19 cellular contexts compared by ENCODE assay signal in genomic region chr1:9424278-9424677, GRCh38.
"Had no signal": no experiment of that assay in that cellular context is flagged by ENCODE, and none has a peak within 500 bp of the region (broad histone marks: within the 10 kb centered on the region; RNA-seq: fewer than 3 reads in every experiment).

No MANE protein-coding gene starts in this region.

- H3K36me3 Mint-ChIP-seq: activated naive CD8-positive, alpha-beta T cell treated with anti-CD3 and anti-CD28 coated beads, Interleukin-2, amount 10 ng/mL, durations not matched to agents 7 days and 5 days; WTC11 had no signal

- ATAC-seq: activated CD8-positive, alpha-beta T cell treated with anti-CD3 and anti-CD28 coated beads, Interleukin-2, amount 10 ng/mL, durations not matched to agents 7 days and 5 days; WTC11 had no signal

- H3K27ac Mint-ChIP-seq: activated CD8-positive, alpha-beta T cell treated with anti-CD3 and anti-CD28 coated beads, Interleukin-2, amount 10 ng/mL, durations not matched to agents 7 days and 5 days; activated naive CD8-positive, alpha-beta T cell treated with anti-CD3 and anti-CD28 coated beads, Interleukin-2, amount 10 ng/mL, durations not matched to agents 7 days and 5 days; WTC11 had no signal

- H3K4me3 Mint-ChIP-seq: activated CD8-positive, alpha-beta T cell treated with anti-CD3 and anti-CD28 coated beads, Interleukin-2, amount 10 ng/mL, durations not matched to agents 7 days and 5 days; activated naive CD8-positive, alpha-beta T cell treated with anti-CD3 and anti-CD28 coated beads, Interleukin-2, amount 10 ng/mL, durations not matched to agents 7 days and 5 days; T-helper 1 cell treated with Interleukin-12 subunit alpha and Interleukin-12 subunit beta and Interleukin-4 antibody, amounts not matched to agents 30 μg/mL and 1 μg/mL, for 36 hours; WTC11 had no signal

- H3K4me3 ChIP-seq: adrenal gland had no signal

- H3K9me3 Mint-ChIP-seq: activated naive CD8-positive, alpha-beta T cell treated with anti-CD3 and anti-CD28 coated beads, Interleukin-2, amount 10 ng/mL, durations not matched to agents 7 days and 5 days; T-helper 1 cell treated with Interleukin-12 subunit alpha and Interleukin-12 subunit beta and Interleukin-4 antibody, amounts not matched to agents 30 μg/mL and 1 μg/mL, for 36 hours; WTC11 had no signal

- DNase-seq: activated CD4-positive, alpha-beta T cell treated with anti-CD3 and anti-CD28 coated beads for 48 hours; activated CD4-positive, alpha-beta T cell treated with anti-CD3 and anti-CD28 coated beads, Interleukin-2, amount 50 U/mL, for 4 hours; activated CD4-positive, CD25-positive, alpha-beta regulatory T cell treated with anti-CD3 and anti-CD28 coated beads, Interleukin-2, amount 50 U/mL, for 72 hours; activated CD8-positive, alpha-beta memory T cell treated with anti-CD3 and anti-CD28 coated beads, Interleukin-2, amount 50 U/mL, for 48 hours; activated CD8-positive, alpha-beta T cell treated with anti-CD3 and anti-CD28 coated beads, Interleukin-2, amount 10 ng/mL, durations not matched to agents 7 days and 5 days; activated naive CD4-positive, alpha-beta T cell treated with anti-CD3 and anti-CD28 coated beads, Interleukin-2, amount 50 U/mL, for 16 hours; activated naive CD8-positive, alpha-beta T cell treated with anti-CD3 and anti-CD28 coated beads, Interleukin-2, amount 10 ng/mL, durations not matched to agents 7 days and 5 days; activated T-cell treated with anti-CD3 and anti-CD28 coated beads, Interleukin-2, amount 50 U/mL, for 1 hour; adrenal gland; Karpas-422; MM.1S; NCI-H1105 treated with DMSO at 0.1 percent for 48 hours; NCI-H146; NCI-H187 treated with DMSO at 0.1 percent for 48 hours; NCI-H2081 treated with DMSO at 0.1 percent for 48 hours; NCI-H446; SHP77 treated with DMSO at 0.1 percent for 48 hours had no signal

- H3K27me3 ChIP-seq: adrenal gland had no signal

- H3K9me3 ChIP-seq: adrenal gland had no signal

- H3K36me3 ChIP-seq: adrenal gland had no signal

- H3K27ac ChIP-seq: adrenal gland had no signal
